Comparison of ENCODE assay signal across 8 cellular contexts in genomic region chr6:30672445-30673253, GRCh38. TPM values are rescaled to one million over a fixed set of nuclear protein-coding genes. Genes with fewer than 3 reads are reported as not detected.
A peak's percentile ranks its signal among the peaks of the same experiment; 100 is the strongest.
DNase-seq lines count a peak whose midpoint lies in the region; ATAC-seq, FAIRE-seq and TF ChIP-seq lines count a peak whose summit lies in the region.

TSS of gene DHX16 (minus strand) at chr6:30673006. CDS start at chr6:30672841, 165 bp downstream.

- peak; percentile 70; the same call in 1 of the 2 replicates for TF ChIP-seq POLR2A in GM12892 (IDR thresholded peaks at IDR 0.05; ENCODE audit: low read depth, low read length)

- DNase-seq in GM12892 (ENCODE audit: insufficient read length) (peak; percentile 83), NCI-H2029 (lab: John Stamatoyannopoulos, UW) (peak; percentile 76), T1000 (lab: John Stamatoyannopoulos, UW) (peak; percentile 91), astrocyte of the hippocampus (ENCODE audit: low read depth, low spot score) (peak; percentile 99), hippocampal formation (lab: John Stamatoyannopoulos, UW) (peak; percentile 88), retina (peak; percentile 96)

- ATAC-seq in HG02938 (IDR thresholded peaks at IDR 0.05; ENCODE audit: unreplicated experiment) (peak; percentile 69), HG02852 (IDR thresholded peaks at IDR 0.05; ENCODE audit: unreplicated experiment) (no peak)

- FAIRE-seq in GM12892 (lab: Jason Lieb, UNC): peak; percentile 92

RNA-seq across cellular contexts. Expression of gene DHX16, which starts in this region (rescaled TPM):
- 26.0 TPM for polyA plus RNA-seq in GM12892 (2012; ENCODE audit: missing spikeins)
